In the genomic region with DNA sequence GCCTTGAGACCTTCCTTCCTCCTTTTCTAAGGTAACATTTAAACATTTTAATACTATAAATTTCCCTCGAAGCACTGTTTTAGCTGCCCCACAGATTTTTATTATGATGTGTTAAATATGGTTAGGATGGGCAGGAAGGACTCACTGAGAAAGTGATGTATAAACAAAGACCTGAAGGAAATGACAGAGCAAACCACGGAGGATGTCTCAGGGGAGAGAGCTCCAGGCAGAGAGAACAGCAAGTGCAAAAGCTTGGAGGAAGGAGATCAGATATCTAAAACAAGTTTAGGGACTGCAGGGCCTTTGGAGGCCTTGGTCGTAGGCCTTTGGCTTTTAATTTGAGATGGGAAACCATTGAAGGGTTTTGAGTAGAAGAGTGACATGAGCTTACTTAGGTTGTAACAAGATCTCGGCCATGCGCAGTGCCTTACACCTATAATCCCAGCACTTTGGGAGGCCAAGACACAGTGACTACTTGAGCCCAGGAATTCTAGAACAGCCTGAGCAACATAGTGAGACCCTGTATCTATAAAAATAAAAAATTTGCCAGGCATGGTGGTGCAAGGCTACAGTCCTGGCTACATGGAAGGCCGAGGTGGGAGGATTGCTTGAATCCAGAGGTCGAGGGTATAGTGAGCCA, we compare ENCODE assay signal across 1 cellular context.
TF ChIP-seq lines count a peak whose summit lies in the region.

No MANE protein-coding gene starts in this region.

TF ChIP-seq in GM23338, 12 proteins besides CTCF, POLR2A, EP300 and RAD21:
- TF ChIP-seq ZNF331 (CRISPR knock-in tag; IDR thresholded peaks at IDR 0.05; ENCODE audit: low read depth) (no peak), STAT1 (IDR thresholded peaks at IDR 0.05; ENCODE audit: unreplicated experiment) (no peak), NANOG (IDR thresholded peaks at IDR 0.05; ENCODE audit: borderline replicate concordance) (no peak), POLR2AphosphoS5 (IDR thresholded peaks at IDR 0.05; ENCODE audit: low read depth) (no peak), CREB1 (CRISPR knock-in tag; IDR thresholded peaks at IDR 0.05; ENCODE audit: low read depth) (no peak), ZNF114 (CRISPR knock-in tag; IDR thresholded peaks at IDR 0.05) (no peak), EZH2phosphoT487 (IDR thresholded peaks at IDR 0.05; ENCODE audit: unreplicated experiment) (no peak)
- TF ChIP-seq, protein P1, sequence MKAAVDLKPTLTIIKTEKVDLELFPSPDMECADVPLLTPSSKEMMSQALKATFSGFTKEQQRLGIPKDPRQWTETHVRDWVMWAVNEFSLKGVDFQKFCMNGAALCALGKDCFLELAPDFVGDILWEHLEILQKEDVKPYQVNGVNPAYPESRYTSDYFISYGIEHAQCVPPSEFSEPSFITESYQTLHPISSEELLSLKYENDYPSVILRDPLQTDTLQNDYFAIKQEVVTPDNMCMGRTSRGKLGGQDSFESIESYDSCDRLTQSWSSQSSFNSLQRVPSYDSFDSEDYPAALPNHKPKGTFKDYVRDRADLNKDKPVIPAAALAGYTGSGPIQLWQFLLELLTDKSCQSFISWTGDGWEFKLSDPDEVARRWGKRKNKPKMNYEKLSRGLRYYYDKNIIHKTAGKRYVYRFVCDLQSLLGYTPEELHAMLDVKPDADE (IDR thresholded peaks at IDR 0.05): no peak
- TF ChIP-seq, protein P2, sequence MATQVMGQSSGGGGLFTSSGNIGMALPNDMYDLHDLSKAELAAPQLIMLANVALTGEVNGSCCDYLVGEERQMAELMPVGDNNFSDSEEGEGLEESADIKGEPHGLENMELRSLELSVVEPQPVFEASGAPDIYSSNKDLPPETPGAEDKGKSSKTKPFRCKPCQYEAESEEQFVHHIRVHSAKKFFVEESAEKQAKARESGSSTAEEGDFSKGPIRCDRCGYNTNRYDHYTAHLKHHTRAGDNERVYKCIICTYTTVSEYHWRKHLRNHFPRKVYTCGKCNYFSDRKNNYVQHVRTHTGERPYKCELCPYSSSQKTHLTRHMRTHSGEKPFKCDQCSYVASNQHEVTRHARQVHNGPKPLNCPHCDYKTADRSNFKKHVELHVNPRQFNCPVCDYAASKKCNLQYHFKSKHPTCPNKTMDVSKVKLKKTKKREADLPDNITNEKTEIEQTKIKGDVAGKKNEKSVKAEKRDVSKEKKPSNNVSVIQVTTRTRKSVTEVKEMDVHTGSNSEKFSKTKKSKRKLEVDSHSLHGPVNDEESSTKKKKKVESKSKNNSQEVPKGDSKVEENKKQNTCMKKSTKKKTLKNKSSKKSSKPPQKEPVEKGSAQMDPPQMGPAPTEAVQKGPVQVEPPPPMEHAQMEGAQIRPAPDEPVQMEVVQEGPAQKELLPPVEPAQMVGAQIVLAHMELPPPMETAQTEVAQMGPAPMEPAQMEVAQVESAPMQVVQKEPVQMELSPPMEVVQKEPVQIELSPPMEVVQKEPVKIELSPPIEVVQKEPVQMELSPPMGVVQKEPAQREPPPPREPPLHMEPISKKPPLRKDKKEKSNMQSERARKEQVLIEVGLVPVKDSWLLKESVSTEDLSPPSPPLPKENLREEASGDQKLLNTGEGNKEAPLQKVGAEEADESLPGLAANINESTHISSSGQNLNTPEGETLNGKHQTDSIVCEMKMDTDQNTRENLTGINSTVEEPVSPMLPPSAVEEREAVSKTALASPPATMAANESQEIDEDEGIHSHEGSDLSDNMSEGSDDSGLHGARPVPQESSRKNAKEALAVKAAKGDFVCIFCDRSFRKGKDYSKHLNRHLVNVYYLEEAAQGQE (IDR thresholded peaks at IDR 0.05; ENCODE audit: unreplicated experiment): no peak
- TF ChIP-seq, protein P3, sequence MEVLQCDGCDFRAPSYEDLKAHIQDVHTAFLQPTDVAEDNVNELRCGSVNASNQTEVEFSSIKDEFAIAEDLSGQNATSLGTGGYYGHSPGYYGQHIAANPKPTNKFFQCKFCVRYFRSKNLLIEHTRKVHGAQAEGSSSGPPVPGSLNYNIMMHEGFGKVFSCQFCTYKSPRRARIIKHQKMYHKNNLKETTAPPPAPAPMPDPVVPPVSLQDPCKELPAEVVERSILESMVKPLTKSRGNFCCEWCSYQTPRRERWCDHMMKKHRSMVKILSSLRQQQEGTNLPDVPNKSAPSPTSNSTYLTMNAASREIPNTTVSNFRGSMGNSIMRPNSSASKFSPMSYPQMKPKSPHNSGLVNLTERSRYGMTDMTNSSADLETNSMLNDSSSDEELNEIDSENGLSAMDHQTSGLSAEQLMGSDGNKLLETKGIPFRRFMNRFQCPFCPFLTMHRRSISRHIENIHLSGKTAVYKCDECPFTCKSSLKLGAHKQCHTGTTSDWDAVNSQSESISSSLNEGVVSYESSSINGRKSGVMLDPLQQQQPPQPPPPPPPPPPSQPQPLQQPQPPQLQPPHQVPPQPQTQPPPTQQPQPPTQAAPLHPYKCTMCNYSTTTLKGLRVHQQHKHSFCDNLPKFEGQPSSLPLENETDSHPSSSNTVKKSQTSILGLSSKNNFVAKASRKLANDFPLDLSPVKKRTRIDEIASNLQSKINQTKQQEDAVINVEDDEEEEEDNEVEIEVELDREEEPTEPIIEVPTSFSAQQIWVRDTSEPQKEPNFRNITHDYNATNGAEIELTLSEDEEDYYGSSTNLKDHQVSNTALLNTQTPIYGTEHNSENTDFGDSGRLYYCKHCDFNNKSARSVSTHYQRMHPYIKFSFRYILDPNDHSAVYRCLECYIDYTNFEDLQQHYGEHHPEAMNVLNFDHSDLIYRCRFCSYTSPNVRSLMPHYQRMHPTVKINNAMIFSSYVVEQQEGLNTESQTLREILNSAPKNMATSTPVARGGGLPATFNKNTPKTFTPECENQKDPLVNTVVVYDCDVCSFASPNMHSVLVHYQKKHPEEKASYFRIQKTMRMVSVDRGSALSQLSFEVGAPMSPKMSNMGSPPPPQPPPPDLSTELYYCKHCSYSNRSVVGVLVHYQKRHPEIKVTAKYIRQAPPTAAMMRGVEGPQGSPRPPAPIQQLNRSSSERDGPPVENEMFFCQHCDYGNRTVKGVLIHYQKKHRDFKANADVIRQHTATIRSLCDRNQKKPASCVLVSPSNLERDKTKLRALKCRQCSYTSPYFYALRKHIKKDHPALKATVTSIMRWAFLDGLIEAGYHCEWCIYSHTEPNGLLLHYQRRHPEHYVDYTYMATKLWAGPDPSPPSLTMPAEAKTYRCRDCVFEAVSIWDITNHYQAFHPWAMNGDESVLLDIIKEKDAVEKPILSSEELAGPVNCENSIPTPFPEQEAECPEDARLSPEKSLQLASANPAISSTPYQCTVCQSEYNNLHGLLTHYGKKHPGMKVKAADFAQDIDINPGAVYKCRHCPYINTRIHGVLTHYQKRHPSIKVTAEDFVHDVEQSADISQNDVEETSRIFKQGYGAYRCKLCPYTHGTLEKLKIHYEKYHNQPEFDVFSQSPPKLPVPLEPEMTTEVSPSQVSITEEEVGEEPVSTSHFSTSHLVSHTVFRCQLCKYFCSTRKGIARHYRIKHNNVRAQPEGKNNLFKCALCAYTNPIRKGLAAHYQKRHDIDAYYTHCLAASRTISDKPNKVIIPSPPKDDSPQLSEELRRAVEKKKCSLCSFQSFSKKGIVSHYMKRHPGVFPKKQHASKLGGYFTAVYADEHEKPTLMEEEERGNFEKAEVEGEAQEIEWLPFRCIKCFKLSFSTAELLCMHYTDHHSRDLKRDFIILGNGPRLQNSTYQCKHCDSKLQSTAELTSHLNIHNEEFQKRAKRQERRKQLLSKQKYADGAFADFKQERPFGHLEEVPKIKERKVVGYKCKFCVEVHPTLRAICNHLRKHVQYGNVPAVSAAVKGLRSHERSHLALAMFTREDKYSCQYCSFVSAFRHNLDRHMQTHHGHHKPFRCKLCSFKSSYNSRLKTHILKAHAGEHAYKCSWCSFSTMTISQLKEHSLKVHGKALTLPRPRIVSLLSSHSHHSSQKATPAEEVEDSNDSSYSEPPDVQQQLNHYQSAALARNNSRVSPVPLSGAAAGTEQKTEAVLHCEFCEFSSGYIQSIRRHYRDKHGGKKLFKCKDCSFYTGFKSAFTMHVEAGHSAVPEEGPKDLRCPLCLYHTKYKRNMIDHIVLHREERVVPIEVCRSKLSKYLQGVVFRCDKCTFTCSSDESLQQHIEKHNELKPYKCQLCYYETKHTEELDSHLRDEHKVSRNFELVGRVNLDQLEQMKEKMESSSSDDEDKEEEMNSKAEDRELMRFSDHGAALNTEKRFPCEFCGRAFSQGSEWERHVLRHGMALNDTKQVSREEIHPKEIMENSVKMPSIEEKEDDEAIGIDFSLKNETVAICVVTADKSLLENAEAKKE (CRISPR knock-in tag; IDR thresholded peaks at IDR 0.05): no peak
